In the genomic region with DNA sequence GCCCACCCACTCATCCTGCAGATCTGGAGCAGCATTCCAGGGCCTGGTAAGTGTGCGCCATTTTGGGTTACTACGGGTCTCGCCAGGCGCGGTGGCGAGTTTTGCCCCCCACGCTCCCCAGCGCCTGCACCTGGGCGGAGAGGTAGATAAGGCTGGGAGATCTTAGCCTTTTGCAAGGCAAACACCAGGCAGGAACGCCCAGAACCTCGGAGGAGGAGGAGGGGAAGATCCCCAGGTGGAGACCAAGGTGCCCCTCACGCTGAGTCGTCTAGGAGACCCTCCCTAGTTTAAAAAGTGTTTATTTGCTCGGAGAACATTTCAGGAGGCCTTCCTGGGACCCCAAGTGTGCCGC, we compare ENCODE assay signal across 9 cellular contexts. TPM values are rescaled to one million over a fixed set of nuclear protein-coding genes. Genes with fewer than 3 reads are reported as not detected.
DNase-seq lines count a peak whose midpoint lies in the region; ATAC-seq and TF ChIP-seq lines count a peak whose summit lies in the region.
"Had no signal": no experiment of that assay in that cellular context is flagged by ENCODE, and none has a peak within 500 bp of the region (broad histone marks: within the 10 kb centered on the region; RNA-seq: fewer than 3 reads in every experiment).

No MANE protein-coding gene starts in this region.

- H3K23ac ChIP-seq in trophoblast cell (ENCODE audit: low read length), result no peak overlapping the region

- H3K9me3 ChIP-seq in Caco-2 (no peaks in the 10 kb centered on the region), Panc1 (ENCODE audit: control insufficient read depth, insufficient read depth, low read depth, low read length) (no peaks in the 10 kb centered on the region), trophoblast cell (ENCODE audit: insufficient read depth, low read depth, low read length) (no peaks in the 10 kb centered on the region)

- H3K27ac ChIP-seq in Panc1 (ENCODE audit: low read length) (no peak overlapping the region), trophoblast cell (ENCODE audit: low read depth, low read length) (no peak overlapping the region)
- H3K27ac ChIP-seq: epithelial cell of prostate had no signal

- no peak overlapping the region for H3K9ac ChIP-seq in trophoblast cell (ENCODE audit: low read length)

- no peaks in the 10 kb centered on the region for H3K36me3 ChIP-seq in Caco-2 (ENCODE audit: control insufficient read depth, insufficient read depth, low read length)
- no peaks in the 10 kb centered on the region for H3K36me3 ChIP-seq in Panc1 (ENCODE audit: control insufficient read depth, insufficient read depth, low read length)
- H3K36me3 ChIP-seq in trophoblast cell (ENCODE audit: control insufficient read depth in 1 of 2, insufficient read depth in 2 of 2, low read length in 2 of 2), result no peaks in the 10 kb centered on the region

- H3K9me3 Mint-ChIP-seq in Caco-2 (ENCODE audit: unreplicated experiment), result no peaks in the 10 kb centered on the region
- H3K9me3 Mint-ChIP-seq in naive thymus-derived CD8-positive, alpha-beta T cell, result no peaks in the 10 kb centered on the region

- no peak overlapping the region for H4K12ac ChIP-seq in trophoblast cell (ENCODE audit: low read depth, low read length)

- H3K79me2 ChIP-seq in trophoblast cell (ENCODE audit: control insufficient read depth, insufficient read depth, low read length, poor library complexity), result no peaks in the 10 kb centered on the region

- H3K4ac ChIP-seq in trophoblast cell (ENCODE audit: low read depth, low read length), result no peak overlapping the region

- peaks cover 28% of the 10 kb centered on the region for H3K4me1 ChIP-seq in Caco-2
- H3K4me1 ChIP-seq in Panc1 (ENCODE audit: control insufficient read depth, insufficient read depth, low read length), result peaks cover 29% of the 10 kb centered on the region
- peaks cover 12 to 19% of the 10 kb centered on the region in 2 experiments for H3K4me1 ChIP-seq in trophoblast cell (ENCODE audit: control insufficient read depth in 1 of 2, insufficient read depth in 2 of 2, low read length in 2 of 2)

- peaks cover 6% of the 10 kb centered on the region for H3K4me1 Mint-ChIP-seq in Caco-2 (ENCODE audit: low read depth, unreplicated experiment)
- peaks cover 4 to 14% (median 10%) of the 10 kb centered on the region in 4 donors for H3K4me1 Mint-ChIP-seq in naive thymus-derived CD8-positive, alpha-beta T cell

- intact Hi-C loops in Caco-2 (cut with micrococcal nuclease; ENCODE audit: unreplicated experiment) (loop anchor here (2.0 to 10.0 kb wide), 3 partner anchors 244 to 404 kb away; a partner anchor contains a TSS), Panc1 (cut with micrococcal nuclease; ENCODE audit: unreplicated experiment) (no loop called here)

- H2AK5ac ChIP-seq in trophoblast cell (ENCODE audit: low read length), result no peak overlapping the region

- H3K27ac Mint-ChIP-seq in Caco-2 (ENCODE audit: unreplicated experiment), result no peak overlapping the region
- no peak overlapping the region for H3K27ac Mint-ChIP-seq in naive thymus-derived CD8-positive, alpha-beta T cell

- in situ Hi-C loops in Panc1 (cut with HindIII; ENCODE audit: low pct_unique_long_range_greater_than_20kb, low sequenced_read_pairs), result no loop called here

- BruUV-seq in Caco-2 (replicated peaks; lab: Mats Ljungman, UMichigan) (no TSS peak), Panc1 (replicated peaks; lab: Mats Ljungman, UMichigan) (no TSS peak)

- peaks cover 11% of the 10 kb centered on the region for H3K79me1 ChIP-seq in trophoblast cell (ENCODE audit: low read length)

- H2BK120ac ChIP-seq in trophoblast cell (ENCODE audit: insufficient read depth, low read length, poor library complexity), result no peak overlapping the region

- H3K4me3 ChIP-seq in Caco-2 (ENCODE audit: low read depth, low read length) (peak overlapping the region; percentile 44), Panc1 (ENCODE audit: low read depth in 2 of 2, low read length in 2 of 2) (peak overlapping the region; percentile 31 to 32), fibroblast of villous mesenchyme (ENCODE audit: low read depth, low read length) (peak overlapping the region; percentile 46), trophoblast cell (ENCODE audit: low read depth, low read length) (no peak overlapping the region)

- H3K4me2 ChIP-seq in trophoblast cell (ENCODE audit: low read length), result peak overlapping the region; percentile 57

- H3K14ac ChIP-seq in trophoblast cell (ENCODE audit: low read length), result no peak overlapping the region

- no peak for TF ChIP-seq CTCF in Caco-2 (IDR thresholded peaks at IDR 0.05; ENCODE audit: insufficient read depth in 1 of 2, low read depth in 1 of 2, low read length in 1 of 2, severe bottlenecking in 1 of 2, unreplicated experiment in 1 of 2)
- no peak for TF ChIP-seq CTCF in Panc1 (IDR thresholded peaks at IDR 0.05)
- no peak for TF ChIP-seq CTCF in fibroblast of villous mesenchyme (IDR thresholded peaks at IDR 0.05; ENCODE audit: insufficient read depth, low read depth, low read length)

- no peak overlapping the region for H2BK5ac ChIP-seq in trophoblast cell (ENCODE audit: low read depth, low read length, poor library complexity)

- H3K27me3 ChIP-seq in Caco-2 (replicated peaks; ENCODE audit: control insufficient read depth, insufficient read depth, low read length), result no peaks in the 10 kb centered on the region
- H3K27me3 ChIP-seq in Panc1 (ENCODE audit: control insufficient read depth, insufficient read depth, low read length), result no peaks in the 10 kb centered on the region; the same call in 1 of the 2 replicates
- peaks cover 8% of the 10 kb centered on the region for H3K27me3 ChIP-seq in trophoblast cell (ENCODE audit: insufficient read depth, low read length)

- no peaks in the 10 kb centered on the region for H3K36me3 Mint-ChIP-seq in Caco-2 (ENCODE audit: insufficient read depth, unreplicated experiment)
- peaks cover 0 to 3% (median 0%) of the 10 kb centered on the region in 3 donors for H3K36me3 Mint-ChIP-seq in naive thymus-derived CD8-positive, alpha-beta T cell

- no peak overlapping the region for H4K8ac ChIP-seq in trophoblast cell (ENCODE audit: low read depth, low read length)

- no peak overlapping the region for H3K18ac ChIP-seq in trophoblast cell (ENCODE audit: low read length)

- peak overlapping the region; percentile 67 for H3K4me3 Mint-ChIP-seq in Caco-2 (ENCODE audit: unreplicated experiment)
- H3K4me3 Mint-ChIP-seq in naive thymus-derived CD8-positive, alpha-beta T cell, result peak overlapping the region in 2 of 10 donors; percentile 0 to 34

- WGBS in trophoblast cell (ENCODE audit: extremely low coverage, insufficient coverage, insufficient read length), result no CpG with 5 or more reads among the region's 15 CpGs

- no peak overlapping the region for H2AFZ ChIP-seq in trophoblast cell (ENCODE audit: insufficient read depth, low read length, poor library complexity)

- H2BK12ac ChIP-seq in trophoblast cell (ENCODE audit: low read length), result no peak overlapping the region

- DNase-seq in Caco-2 (no peak), Panc1 (ENCODE audit: low read depth, low spot score) (no peak), fibroblast of villous mesenchyme (ENCODE audit: low read depth) (no peak), trophoblast cell (no peak), HT-29 (ENCODE audit: low spot score) (no peak), amniotic stem cell (lab: John Stamatoyannopoulos, UW) (no peak)
- DNase-seq in naive thymus-derived CD8-positive, alpha-beta T cell, result no peak

- ATAC-seq in Panc1 (no peak), HG03442 (IDR thresholded peaks at IDR 0.05; ENCODE audit: unreplicated experiment) (no peak)
- no peak for ATAC-seq in naive thymus-derived CD8-positive, alpha-beta T cell

- H3K27me3 Mint-ChIP-seq in Caco-2 (ENCODE audit: insufficient read depth, unreplicated experiment), result peaks cover 7% of the 10 kb centered on the region
- peaks cover 14 to 52% (median 34%) of the 10 kb centered on the region in 5 donors for H3K27me3 Mint-ChIP-seq in naive thymus-derived CD8-positive, alpha-beta T cell

- POLR2A ChIA-PET in Caco-2 (lab: Charles Lee), result no interaction called here
- POLR2A ChIA-PET in Panc1 (lab: Charles Lee), result no interaction called here
- POLR2A ChIA-PET in naive thymus-derived CD8-positive, alpha-beta T cell (lab: Charles Lee), result no interaction called here

- peak overlapping the region; percentile 26 for H4K91ac ChIP-seq in trophoblast cell (ENCODE audit: low read depth, low read length)

- CTCF ChIA-PET in Caco-2 (lab: Charles Lee) (interaction anchor here (0.5 to 1.4 kb wide), 4 partner anchors 171 to 418 kb away, joined by 3 to 11 read pairs (median 3); no protein-coding TSS in a partner anchor), Panc1 (lab: Charles Lee) (interaction anchor here (1.1 kb wide), 1 partner anchor 247 kb away, joined by 3 read pairs; no protein-coding TSS in a partner anchor)

RNA-seq across cellular contexts. Expression of a gene that starts 0.4 kb away (rescaled TPM):
- total RNA-seq in Caco-2 (2022) (1.6 and 2.2 TPM in 2 replicates), Panc1 (2021; ENCODE audit: unreplicated experiment) (17.6 TPM), fibroblast of villous mesenchyme (28.0 and 35.0 TPM in 2 replicates)
- 27.7 TPM for polyA plus RNA-seq in Panc1 (2012; ENCODE audit: insufficient read length)
- polyA plus RNA-seq in trophoblast cell (2013), result 17.4 and 19.0 TPM in 2 replicates
- total RNA-seq in HT-29 (2014; rRNA removed; shearing (Covaris generic)), result 36.5 and 56.0 TPM in 2 replicates
- not detected for total RNA-seq in naive thymus-derived CD8-positive, alpha-beta T cell
- polyA plus RNA-seq in naive thymus-derived CD8-positive, alpha-beta T cell, result 1 to 10 TPM in 1 of 3 donors, not detected in 2; 1.1 TPM
